In genomic region chr1:234322979-234323378, GRCh38 we compare ENCODE assay signal across 1 cellular context.
TF ChIP-seq lines count a peak whose summit lies in the region.

No MANE protein-coding gene starts in this region.

TF ChIP-seq in HepG2, 621 proteins besides CTCF, POLR2A, EP300 and RAD21 (continued from another document):
- TF ChIP-seq, protein P1, sequence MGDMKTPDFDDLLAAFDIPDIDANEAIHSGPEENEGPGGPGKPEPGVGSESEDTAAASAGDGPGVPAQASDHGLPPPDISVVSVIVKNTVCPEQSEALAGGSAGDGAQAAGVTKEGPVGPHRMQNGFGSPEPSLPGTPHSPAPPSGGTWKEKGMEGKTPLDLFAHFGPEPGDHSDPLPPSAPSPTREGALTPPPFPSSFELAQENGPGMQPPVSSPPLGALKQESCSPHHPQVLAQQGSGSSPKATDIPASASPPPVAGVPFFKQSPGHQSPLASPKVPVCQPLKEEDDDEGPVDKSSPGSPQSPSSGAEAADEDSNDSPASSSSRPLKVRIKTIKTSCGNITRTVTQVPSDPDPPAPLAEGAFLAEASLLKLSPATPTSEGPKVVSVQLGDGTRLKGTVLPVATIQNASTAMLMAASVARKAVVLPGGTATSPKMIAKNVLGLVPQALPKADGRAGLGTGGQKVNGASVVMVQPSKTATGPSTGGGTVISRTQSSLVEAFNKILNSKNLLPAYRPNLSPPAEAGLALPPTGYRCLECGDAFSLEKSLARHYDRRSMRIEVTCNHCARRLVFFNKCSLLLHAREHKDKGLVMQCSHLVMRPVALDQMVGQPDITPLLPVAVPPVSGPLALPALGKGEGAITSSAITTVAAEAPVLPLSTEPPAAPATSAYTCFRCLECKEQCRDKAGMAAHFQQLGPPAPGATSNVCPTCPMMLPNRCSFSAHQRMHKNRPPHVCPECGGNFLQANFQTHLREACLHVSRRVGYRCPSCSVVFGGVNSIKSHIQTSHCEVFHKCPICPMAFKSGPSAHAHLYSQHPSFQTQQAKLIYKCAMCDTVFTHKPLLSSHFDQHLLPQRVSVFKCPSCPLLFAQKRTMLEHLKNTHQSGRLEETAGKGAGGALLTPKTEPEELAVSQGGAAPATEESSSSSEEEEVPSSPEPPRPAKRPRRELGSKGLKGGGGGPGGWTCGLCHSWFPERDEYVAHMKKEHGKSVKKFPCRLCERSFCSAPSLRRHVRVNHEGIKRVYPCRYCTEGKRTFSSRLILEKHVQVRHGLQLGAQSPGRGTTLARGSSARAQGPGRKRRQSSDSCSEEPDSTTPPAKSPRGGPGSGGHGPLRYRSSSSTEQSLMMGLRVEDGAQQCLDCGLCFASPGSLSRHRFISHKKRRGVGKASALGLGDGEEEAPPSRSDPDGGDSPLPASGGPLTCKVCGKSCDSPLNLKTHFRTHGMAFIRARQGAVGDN (CRISPR knock-in tag; IDR thresholded peaks at IDR 0.05), result peak; percentile 44
- TF ChIP-seq ZMYM4 (CRISPR knock-in tag; IDR thresholded peaks at IDR 0.05) (peak; percentile 64; the same call in 1 of the 2 replicates), ZNF678 (CRISPR knock-in tag; IDR thresholded peaks at IDR 0.05) (no peak), ZNF292 (CRISPR knock-in tag; IDR thresholded peaks at IDR 0.05; ENCODE audit: borderline replicate concordance, low read depth) (no peak), ZC3H13 (CRISPR knock-in tag; IDR thresholded peaks at IDR 0.05) (no peak), MAFK (conservative IDR thresholded peaks at IDR 0.05 in 1 of 2, IDR thresholded peaks at IDR 0.05 in 1 of 2; ENCODE audit: low read length in 2 of 2) (no peak), KAT8 (CRISPR knock-in tag; IDR thresholded peaks at IDR 0.05) (0 out of 2 replicates have a peak, but pooled peaks have one; percentile 22), ZNF510 (CRISPR knock-in tag; IDR thresholded peaks at IDR 0.05; ENCODE audit: low read depth) (no peak), PHB2 (IDR thresholded peaks at IDR 0.05; ENCODE audit: partially characterized antibody) (no peak), PHF5A (CRISPR knock-in tag; IDR thresholded peaks at IDR 0.05; ENCODE audit: low read depth, unreplicated experiment) (no peak), ZNF674 (CRISPR knock-in tag; IDR thresholded peaks at IDR 0.05; ENCODE audit: low read depth) (no peak), ZNF574 (CRISPR knock-in tag; IDR thresholded peaks at IDR 0.05) (peak; percentile 95), ZBTB33 (CRISPR knock-in tag; IDR thresholded peaks at IDR 0.05) (peak; percentile 73; the same call in 1 of the 2 replicates), NFE2 (CRISPR knock-in tag; IDR thresholded peaks at IDR 0.05) (no peak), POGZ (CRISPR knock-in tag; IDR thresholded peaks at IDR 0.05) (0 out of 2 replicates have a peak, but pooled peaks have one; percentile 22), MLXIP (CRISPR knock-in tag; IDR thresholded peaks at IDR 0.05; ENCODE audit: borderline replicate concordance) (no peak), BCL6 (CRISPR knock-in tag; IDR thresholded peaks at IDR 0.05) (0 out of 2 replicates have a peak, but pooled peaks have one; percentile 14), SALL1 (CRISPR knock-in tag; IDR thresholded peaks at IDR 0.05) (peak; percentile 24; the same call in 1 of the 2 replicates)
- TF ChIP-seq, protein P2, sequence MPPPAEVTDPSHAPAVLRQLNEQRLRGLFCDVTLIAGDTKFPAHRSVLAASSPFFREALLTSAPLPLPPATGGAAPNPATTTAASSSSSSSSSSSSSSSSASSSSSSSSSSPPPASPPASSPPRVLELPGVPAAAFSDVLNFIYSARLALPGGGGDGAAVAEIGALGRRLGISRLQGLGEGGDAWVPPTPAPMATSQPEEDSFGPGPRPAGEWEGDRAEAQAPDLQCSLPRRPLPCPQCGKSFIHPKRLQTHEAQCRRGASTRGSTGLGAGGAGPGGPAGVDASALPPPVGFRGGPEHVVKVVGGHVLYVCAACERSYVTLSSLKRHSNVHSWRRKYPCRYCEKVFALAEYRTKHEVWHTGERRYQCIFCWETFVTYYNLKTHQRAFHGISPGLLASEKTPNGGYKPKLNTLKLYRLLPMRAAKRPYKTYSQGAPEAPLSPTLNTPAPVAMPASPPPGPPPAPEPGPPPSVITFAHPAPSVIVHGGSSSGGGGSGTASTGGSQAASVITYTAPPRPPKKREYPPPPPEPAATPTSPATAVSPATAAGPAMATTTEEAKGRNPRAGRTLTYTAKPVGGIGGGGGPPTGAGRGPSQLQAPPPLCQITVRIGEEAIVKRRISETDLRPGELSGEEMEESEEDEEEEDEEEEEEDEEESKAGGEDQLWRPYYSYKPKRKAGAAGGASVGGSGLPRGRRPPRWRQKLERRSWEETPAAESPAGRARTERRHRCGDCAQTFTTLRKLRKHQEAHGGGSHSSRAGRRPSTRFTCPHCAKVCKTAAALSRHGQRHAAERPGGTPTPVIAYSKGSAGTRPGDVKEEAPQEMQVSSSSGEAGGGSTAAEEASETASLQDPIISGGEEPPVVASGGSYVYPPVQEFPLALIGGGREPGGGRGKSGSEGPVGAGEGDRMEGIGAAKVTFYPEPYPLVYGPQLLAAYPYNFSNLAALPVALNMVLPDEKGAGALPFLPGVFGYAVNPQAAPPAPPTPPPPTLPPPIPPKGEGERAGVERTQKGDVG (CRISPR knock-in tag; IDR thresholded peaks at IDR 0.05; ENCODE audit: borderline replicate concordance), result peak; percentile 42; the same call in 1 of the 2 replicates
- TF ChIP-seq, protein P3, sequence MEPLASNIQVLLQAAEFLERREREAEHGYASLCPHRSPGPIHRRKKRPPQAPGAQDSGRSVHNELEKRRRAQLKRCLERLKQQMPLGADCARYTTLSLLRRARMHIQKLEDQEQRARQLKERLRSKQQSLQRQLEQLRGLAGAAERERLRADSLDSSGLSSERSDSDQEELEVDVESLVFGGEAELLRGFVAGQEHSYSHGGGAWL (CRISPR knock-in tag; IDR thresholded peaks at IDR 0.05), result no peak
- TF ChIP-seq, protein P4, sequence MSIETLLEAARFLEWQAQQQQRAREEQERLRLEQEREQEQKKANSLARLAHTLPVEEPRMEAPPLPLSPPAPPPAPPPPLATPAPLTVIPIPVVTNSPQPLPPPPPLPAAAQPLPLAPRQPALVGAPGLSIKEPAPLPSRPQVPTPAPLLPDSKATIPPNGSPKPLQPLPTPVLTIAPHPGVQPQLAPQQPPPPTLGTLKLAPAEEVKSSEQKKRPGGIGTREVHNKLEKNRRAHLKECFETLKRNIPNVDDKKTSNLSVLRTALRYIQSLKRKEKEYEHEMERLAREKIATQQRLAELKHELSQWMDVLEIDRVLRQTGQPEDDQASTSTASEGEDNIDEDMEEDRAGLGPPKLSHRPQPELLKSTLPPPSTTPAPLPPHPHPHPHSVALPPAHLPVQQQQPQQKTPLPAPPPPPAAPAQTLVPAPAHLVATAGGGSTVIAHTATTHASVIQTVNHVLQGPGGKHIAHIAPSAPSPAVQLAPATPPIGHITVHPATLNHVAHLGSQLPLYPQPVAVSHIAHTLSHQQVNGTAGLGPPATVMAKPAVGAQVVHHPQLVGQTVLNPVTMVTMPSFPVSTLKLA (IDR thresholded peaks at IDR 0.05), result no peak
